13 cellular contexts compared by ENCODE assay signal in genomic region chr1:91557039-91557690, GRCh38. TPM values are rescaled to one million over a fixed set of nuclear protein-coding genes. Genes with fewer than 3 reads are reported as not detected.
DNase-seq lines count a peak whose midpoint lies in the region; ATAC-seq and TF ChIP-seq lines count a peak whose summit lies in the region.
"Had no signal": no experiment of that assay in that cellular context is flagged by ENCODE, and none has a peak within 500 bp of the region (broad histone marks: within the 10 kb centered on the region; RNA-seq: fewer than 3 reads in every experiment).

No MANE protein-coding gene starts in this region.

- H3K9me3 ChIP-seq in adrenal gland (replicated peaks in 1 of 3): no peaks in the 10 kb centered on the region
- no peaks in the 10 kb centered on the region for H3K9me3 ChIP-seq in suprapubic skin
- H3K9me3 ChIP-seq: HAP-1, testis had no signal

- no peak for TF ChIP-seq EP300 in suprapubic skin (IDR thresholded peaks at IDR 0.05)

- no peak for ATAC-seq in activated T-cell treated with anti-CD3 and anti-CD28 coated beads, Interleukin-2, amount 50 U/mL, for 4 hours
- no peak for ATAC-seq in GM19328 (IDR thresholded peaks at IDR 0.05; ENCODE audit: unreplicated experiment)

- H3K4me3 Mint-ChIP-seq in activated T-cell treated with anti-CD3 and anti-CD28 coated beads, Interleukin-2, amount 50 U/mL, for 24 hours: no peak overlapping the region
- no peak overlapping the region for H3K4me3 Mint-ChIP-seq in activated T-cell treated with anti-CD3 and anti-CD28 coated beads, Interleukin-2, amount 50 U/mL, for 4 hours

- no peak for TF ChIP-seq CTCF in adrenal gland (IDR thresholded peaks at IDR 0.05)
- TF ChIP-seq CTCF in suprapubic skin (IDR thresholded peaks at IDR 0.05): no peak

- 80 to 86% (median 82%) methylated on average over 5 of the region's 5 CpGs for WGBS in adrenal gland, 4 donors
- WGBS in suprapubic skin: 51% methylated on average over 4 of the region's 5 CpGs

- H3K27me3 ChIP-seq in adrenal gland: no peaks in the 10 kb centered on the region
- no peaks in the 10 kb centered on the region for H3K27me3 ChIP-seq in suprapubic skin
- H3K27me3 ChIP-seq: testis had no signal

- H3K4me3 ChIP-seq in adrenal gland: no peak overlapping the region
- H3K4me3 ChIP-seq in suprapubic skin: no peak overlapping the region
- H3K4me3 ChIP-seq: HAP-1, testis had no signal

- no peaks in the 10 kb centered on the region for H3K9me3 Mint-ChIP-seq in activated T-cell treated with anti-CD3 and anti-CD28 coated beads, Interleukin-2, amount 50 U/mL, for 24 hours
- no peaks in the 10 kb centered on the region for H3K9me3 Mint-ChIP-seq in activated T-cell treated with anti-CD3 and anti-CD28 coated beads, Interleukin-2, amount 50 U/mL, for 4 hours

- TF ChIP-seq POLR2A in adrenal gland (IDR thresholded peaks at IDR 0.05): no peak
- no peak for TF ChIP-seq POLR2A in suprapubic skin (IDR thresholded peaks at IDR 0.05)

- peak overlapping the region; percentile 96 for H3K27ac Mint-ChIP-seq in activated T-cell treated with anti-CD3 and anti-CD28 coated beads, Interleukin-2, amount 50 U/mL, for 24 hours

- peak overlapping the region in 3 of 5 donors; percentile 71 to 88 (median 78) for H3K27ac ChIP-seq in adrenal gland
- H3K27ac ChIP-seq in suprapubic skin: peak overlapping the region; percentile 3
- H3K27ac ChIP-seq: testis had no signal

- H3K27me3 Mint-ChIP-seq in activated T-cell treated with anti-CD3 and anti-CD28 coated beads, Interleukin-2, amount 50 U/mL, for 24 hours: no peaks in the 10 kb centered on the region
- no peaks in the 10 kb centered on the region for H3K27me3 Mint-ChIP-seq in activated T-cell treated with anti-CD3 and anti-CD28 coated beads, Interleukin-2, amount 50 U/mL, for 4 hours (ENCODE audit: low read depth)

- peaks cover 11 to 37% of the 10 kb centered on the region in 2 donors for H3K4me1 ChIP-seq in adrenal gland (replicated peaks in 1 of 2)
- H3K4me1 ChIP-seq in suprapubic skin: peaks cover 51% of the 10 kb centered on the region
- H3K4me1 ChIP-seq: HAP-1, testis had no signal

- H3K36me3 Mint-ChIP-seq in activated T-cell treated with anti-CD3 and anti-CD28 coated beads, Interleukin-2, amount 50 U/mL, for 24 hours (ENCODE audit: low read depth): no peaks in the 10 kb centered on the region
- no peaks in the 10 kb centered on the region for H3K36me3 Mint-ChIP-seq in activated T-cell treated with anti-CD3 and anti-CD28 coated beads, Interleukin-2, amount 50 U/mL, for 4 hours (ENCODE audit: insufficient read depth)

- no peaks in the 10 kb centered on the region for H3K36me3 ChIP-seq in adrenal gland (replicated peaks in 1 of 2)
- H3K36me3 ChIP-seq in suprapubic skin: no peaks in the 10 kb centered on the region
- H3K36me3 ChIP-seq: HAP-1 had no signal

- DNase-seq in activated T-cell treated with anti-CD3 and anti-CD28 coated beads, Interleukin-2, amount 50 U/mL, for 24 hours: no peak
- no peak for DNase-seq in activated T-cell treated with anti-CD3 and anti-CD28 coated beads, Interleukin-2, amount 50 U/mL, for 4 hours
- DNase-seq in adrenal gland (no peak), islet precursor cell (peak; percentile 66), suprapubic skin (ENCODE audit: low spot score in 2 of 2) (no peak), retina (no peak), anterior cingulate cortex (lab: John Stamatoyannopoulos, UW) (no peak)
- DNase-seq: activated CD4-positive, CD25-positive, alpha-beta regulatory T cell; caudate nucleus; hypothalamus; testis had no signal

- peaks cover 89% of the 10 kb centered on the region for H3K4me1 Mint-ChIP-seq in activated T-cell treated with anti-CD3 and anti-CD28 coated beads, Interleukin-2, amount 50 U/mL, for 24 hours (ENCODE audit: low read depth)
- peaks cover 84% of the 10 kb centered on the region for H3K4me1 Mint-ChIP-seq in activated T-cell treated with anti-CD3 and anti-CD28 coated beads, Interleukin-2, amount 50 U/mL, for 4 hours (ENCODE audit: low read depth)

- intact Hi-C loops in adrenal gland (cut with DNase I): no loop called here

RNA-seq across cellular contexts. Expression of gene CDC7, which starts 56.5 kb away (rescaled TPM):
- total RNA-seq in activated T-cell treated with anti-CD3 and anti-CD28 coated beads, Interleukin-2, amount 50 U/mL, for 4 hours: 10 to 100 TPM; 11.1 to 20.1 (median 16.6) TPM
- total RNA-seq in adrenal gland (1 to 10 TPM; 1.6 to 6.9 (median 3.1) TPM), suprapubic skin (1 to 10 TPM in 3 of 4 donors, under 1 TPM in 1; 0.47 to 5.4 (median 2.3) TPM)
- 1 to 10 TPM; 2.3 to 6.6 (median 2.4) TPM for polyA plus RNA-seq in adrenal gland
